8 cellular contexts compared by ENCODE assay signal in the genomic region with DNA sequence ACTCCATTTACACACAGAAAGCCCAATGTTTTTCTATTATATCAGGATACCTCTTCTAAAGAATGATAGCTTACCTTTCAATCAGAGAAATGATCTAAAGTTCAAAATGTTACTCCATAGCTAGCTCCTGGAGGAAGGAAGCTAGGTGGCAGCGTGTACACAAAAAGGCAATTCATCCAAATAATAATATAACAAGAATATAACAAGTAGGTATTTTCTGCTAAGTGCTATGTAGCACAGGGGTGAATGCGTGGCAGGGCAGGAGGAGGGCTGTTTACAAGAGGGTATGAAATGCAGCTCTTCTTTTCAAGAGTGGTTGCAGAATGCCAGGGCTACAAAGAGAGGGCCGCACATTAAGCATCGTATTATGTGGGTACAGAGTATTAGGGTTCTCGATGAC. TPM values are rescaled to one million over a fixed set of nuclear protein-coding genes. Genes with fewer than 3 reads are reported as not detected.
DNase-seq lines count a peak whose midpoint lies in the region; ATAC-seq and TF ChIP-seq lines count a peak whose summit lies in the region.

No MANE protein-coding gene starts in this region.

- CTCF ChIA-PET in BJ (lab: Yijun Ruan, JAX), result interaction anchor here (0.7 to 1.6 kb wide), 7 partner anchors 8 to 1758 kb away, joined by 3 to 4 read pairs (median 3); no protein-coding TSS in a partner anchor
- CTCF ChIA-PET in activated CD8-positive, alpha-beta T cell treated with anti-CD3 and anti-CD28 coated beads, Interleukin-2, amount 10 ng/mL, durations not matched to agents 7 days and 5 days (lab: Charles Lee), result interaction anchor here (0.6 to 4.2 kb wide), 12 partner anchors 11 to 365 kb away, joined by 3 to 40 read pairs (median 4); no protein-coding TSS in a partner anchor

- peaks cover 44% of the 10 kb centered on the region for H3K4me1 Mint-ChIP-seq in activated CD8-positive, alpha-beta T cell treated with anti-CD3 and anti-CD28 coated beads, Interleukin-2, amount 10 ng/mL, durations not matched to agents 7 days and 5 days (ENCODE audit: low read depth)
- H3K4me1 Mint-ChIP-seq in stimulated activated effector memory CD8-positive, alpha-beta T cell treated with anti-CD3 and anti-CD28 coated beads, Interleukin-12 subunit alpha, Interleukin-12 subunit beta, amount 100 ng/mL, for 72 hours, result peaks cover 32% of the 10 kb centered on the region

- peak overlapping the region; percentile 87 for H3K4me3 Mint-ChIP-seq in activated CD8-positive, alpha-beta T cell treated with anti-CD3 and anti-CD28 coated beads, Interleukin-2, amount 10 ng/mL, durations not matched to agents 7 days and 5 days
- H3K4me3 Mint-ChIP-seq in stimulated activated effector memory CD8-positive, alpha-beta T cell treated with anti-CD3 and anti-CD28 coated beads, Interleukin-12 subunit alpha, Interleukin-12 subunit beta, amount 100 ng/mL, for 72 hours, result peak overlapping the region; percentile 98

- intact Hi-C loops in left ventricle myocardium superior (cut with micrococcal nuclease), result no loop called here

- peak; percentile 1 for ATAC-seq in HG02759 (IDR thresholded peaks at IDR 0.05; ENCODE audit: unreplicated experiment)
- peak; percentile 9 for ATAC-seq in activated CD8-positive, alpha-beta T cell treated with anti-CD3 and anti-CD28 coated beads, Interleukin-2, amount 10 ng/mL, durations not matched to agents 7 days and 5 days
- ATAC-seq in left ventricle myocardium superior, result peak; percentile 7
- ATAC-seq in stimulated activated effector memory CD8-positive, alpha-beta T cell treated with anti-CD3 and anti-CD28 coated beads, Interleukin-12 subunit alpha, Interleukin-12 subunit beta, amount 100 ng/mL, for 72 hours, result peak; percentile 2

- TF ChIP-seq CTCF in BJ (IDR thresholded peaks at IDR 0.05; ENCODE audit: insufficient read depth, low read depth, low read length), result no peak

- no peaks in the 10 kb centered on the region for H3K36me3 ChIP-seq in BJ (ENCODE audit: control insufficient read depth, insufficient read depth, low read length)

- peak overlapping the region; percentile 60 for H3K4me3 ChIP-seq in BJ (ENCODE audit: low read depth, low read length)

- no peaks in the 10 kb centered on the region for H3K9me3 Mint-ChIP-seq in activated CD8-positive, alpha-beta T cell treated with anti-CD3 and anti-CD28 coated beads, Interleukin-2, amount 10 ng/mL, durations not matched to agents 7 days and 5 days (ENCODE audit: insufficient read depth)
- H3K9me3 Mint-ChIP-seq in stimulated activated effector memory CD8-positive, alpha-beta T cell treated with anti-CD3 and anti-CD28 coated beads, Interleukin-12 subunit alpha, Interleukin-12 subunit beta, amount 100 ng/mL, for 72 hours, result no peaks in the 10 kb centered on the region

- POLR2A ChIA-PET in BJ (lab: Charles Lee), result interaction anchor here (1.0 to 1.4 kb wide), 2 partner anchors 9 to 12 kb away, joined by 3 to 4 read pairs; no protein-coding TSS in a partner anchor
- POLR2A ChIA-PET in activated CD8-positive, alpha-beta T cell treated with anti-CD3 and anti-CD28 coated beads, Interleukin-2, amount 10 ng/mL, durations not matched to agents 7 days and 5 days (lab: Charles Lee), result interaction anchor here (0.9 to 2.4 kb wide), 12 partner anchors 9 to 439 kb away, joined by 3 to 9 read pairs (median 4); no protein-coding TSS in a partner anchor

- no peak for DNase-seq in BJ (ENCODE audit: low read depth)
- DNase-seq in activated CD8-positive, alpha-beta T cell treated with anti-CD3 and anti-CD28 coated beads, Interleukin-2, amount 10 ng/mL, durations not matched to agents 7 days and 5 days, result no peak
- DNase-seq in left ventricle myocardium superior, result no peak
- no peak for DNase-seq in stimulated activated effector memory CD8-positive, alpha-beta T cell treated with anti-CD3 and anti-CD28 coated beads, Interleukin-12 subunit alpha, Interleukin-12 subunit beta, amount 100 ng/mL, for 72 hours (ENCODE audit: low spot score in 2 of 2)
- no peak for DNase-seq in occipital lobe (lab: John Stamatoyannopoulos, UW)
- DNase-seq in stimulated activated CD4-positive, alpha-beta T cell treated with anti-CD3 and anti-CD28 coated beads, Interleukin-15, amount 100 ng/mL, for 24 hours, result no peak
- no peak for DNase-seq in HK-2 (ENCODE audit: unreplicated experiment)

- peaks cover 12% of the 10 kb centered on the region for H3K36me3 Mint-ChIP-seq in activated CD8-positive, alpha-beta T cell treated with anti-CD3 and anti-CD28 coated beads, Interleukin-2, amount 10 ng/mL, durations not matched to agents 7 days and 5 days (ENCODE audit: low read depth)
- H3K36me3 Mint-ChIP-seq in stimulated activated effector memory CD8-positive, alpha-beta T cell treated with anti-CD3 and anti-CD28 coated beads, Interleukin-12 subunit alpha, Interleukin-12 subunit beta, amount 100 ng/mL, for 72 hours, result peaks cover 29% of the 10 kb centered on the region

- H3K27me3 ChIP-seq in BJ (ENCODE audit: control insufficient read depth, insufficient read depth, low read length), result no peaks in the 10 kb centered on the region

- H3K27me3 Mint-ChIP-seq in activated CD8-positive, alpha-beta T cell treated with anti-CD3 and anti-CD28 coated beads, Interleukin-2, amount 10 ng/mL, durations not matched to agents 7 days and 5 days (ENCODE audit: low read depth), result peaks cover 5% of the 10 kb centered on the region

- H3K27ac Mint-ChIP-seq in activated CD8-positive, alpha-beta T cell treated with anti-CD3 and anti-CD28 coated beads, Interleukin-2, amount 10 ng/mL, durations not matched to agents 7 days and 5 days, result peak overlapping the region; percentile 93
- H3K27ac Mint-ChIP-seq in stimulated activated effector memory CD8-positive, alpha-beta T cell treated with anti-CD3 and anti-CD28 coated beads, Interleukin-12 subunit alpha, Interleukin-12 subunit beta, amount 100 ng/mL, for 72 hours, result peak overlapping the region; percentile 92

RNA-seq across cellular contexts. Expression of a gene that starts 0.7 kb away (rescaled TPM):
- 6.2 and 15.3 TPM in 2 replicates for polyA plus RNA-seq in BJ (2011; rRNA removed)
- polyA minus RNA-seq in BJ (2011; rRNA and poly(A)+ RNA removed), result 3.4 and 4.4 TPM in 2 replicates
- 1 to 10 TPM; 6.4 to 6.5 TPM for total RNA-seq in activated CD8-positive, alpha-beta T cell treated with anti-CD3 and anti-CD28 coated beads, Interleukin-2, amount 10 ng/mL, durations not matched to agents 7 days and 5 days
- total RNA-seq in left ventricle myocardium superior (14.5 TPM), occipital lobe (8.9 TPM)

RNA-seq across cellular contexts. Expression of a gene that starts 50.9 kb away (rescaled TPM):
- polyA plus RNA-seq in BJ (2011; rRNA removed), result 2.1 and 2.5 TPM in 2 replicates
- polyA minus RNA-seq in BJ (2011; rRNA and poly(A)+ RNA removed), result 5.4 and 9.3 TPM in 2 replicates
- not detected for total RNA-seq in activated CD8-positive, alpha-beta T cell treated with anti-CD3 and anti-CD28 coated beads, Interleukin-2, amount 10 ng/mL, durations not matched to agents 7 days and 5 days
- total RNA-seq in left ventricle myocardium superior, result not detected
- 88.4 TPM for total RNA-seq in occipital lobe

Comparison
In these comparisons a context has a peak if more than half of its experiments do, and no peak if none do; other contexts are left out.
1. RNA of a gene that starts 50.9 kb away (total RNA-seq): 88.4 TPM in occipital lobe (single experiment); not detected in left ventricle myocardium superior (single experiment) and not detected in activated CD8-positive, alpha-beta T cell treated with anti-CD3 and anti-CD28 coated beads, Interleukin-2, amount 10 ng/mL, durations not matched to agents 7 days and 5 days; every median in the first group is over 10 times any median in the second.
2. Peak in every context shown above with its lines, with median percentiles within 50 percentile points of each other: ATAC-seq.